Comparison of ENCODE assay signal across 8 cellular contexts in the genomic region with DNA sequence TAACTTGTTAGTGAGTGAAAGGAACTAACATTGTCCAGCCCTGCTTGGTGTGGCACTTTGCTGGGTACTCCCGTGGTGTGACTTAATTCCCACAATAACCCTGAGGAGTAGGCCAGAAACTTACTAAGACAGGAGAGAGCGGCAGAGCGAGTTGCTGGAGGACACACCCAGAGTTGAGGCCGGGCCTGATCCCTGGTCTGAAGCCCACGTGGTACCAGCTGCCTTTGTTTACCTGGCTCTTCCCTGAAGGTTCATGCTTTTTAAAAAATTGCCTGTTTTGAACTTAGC. TPM values are rescaled to one million over a fixed set of nuclear protein-coding genes. Genes with fewer than 3 reads are reported as not detected.
DNase-seq lines count a peak whose midpoint lies in the region; ATAC-seq and TF ChIP-seq lines count a peak whose summit lies in the region.

No MANE protein-coding gene starts in this region.

- H3K4me1 ChIP-seq in BE2C: peaks cover 6% of the 10 kb centered on the region

- no peak for TF ChIP-seq CTCF in BE2C (IDR thresholded peaks at IDR 0.05; ENCODE audit: low read depth, low read length)
- TF ChIP-seq CTCF in nephron progenitor cell (IDR thresholded peaks at IDR 0.05): no peak

- peaks cover 35% of the 10 kb centered on the region for H3K36me3 ChIP-seq in BE2C

- H3K4me1 Mint-ChIP-seq in T-cell: peaks cover 4 to 16% (median 6%) of the 10 kb centered on the region in 3 donors
- peaks cover 61% of the 10 kb centered on the region for H3K4me1 Mint-ChIP-seq in nephron progenitor cell

- ATAC-seq in T-cell (replicated peaks in 1 of 4): peak in 1 of 4 experiments; percentile 11
- ATAC-seq in GM21786 (IDR thresholded peaks at IDR 0.05; ENCODE audit: unreplicated experiment): no peak

- no peaks in the 10 kb centered on the region for H3K27me3 ChIP-seq in BE2C

- H3K9me3 ChIP-seq in BE2C: no peaks in the 10 kb centered on the region

- POLR2A ChIA-PET in T-cell (lab: Charles Lee): no interaction called here

- peak overlapping the region in 1 of 2 donors; percentile 49 for H3K27ac Mint-ChIP-seq in T-cell
- H3K27ac Mint-ChIP-seq in nephron progenitor cell: peak overlapping the region; percentile 72

- CTCF ChIA-PET in T-cell (lab: Charles Lee): interaction anchor here in 1 of 2 donors (1.3 kb wide), 1 partner anchor 23 kb away, joined by 3 read pairs; no protein-coding TSS in a partner anchor

- H3K4me3 Mint-ChIP-seq in T-cell: peak overlapping the region; percentile 74 to 82 (median 79)
- H3K4me3 Mint-ChIP-seq in nephron progenitor cell: peak overlapping the region; percentile 90

- no peaks in the 10 kb centered on the region for H3K9me3 Mint-ChIP-seq in T-cell
- no peaks in the 10 kb centered on the region for H3K9me3 Mint-ChIP-seq in nephron progenitor cell

- H3K27me3 Mint-ChIP-seq in T-cell (peaks cover 4 to 9% of the 10 kb centered on the region in 2 donors), nephron progenitor cell (ENCODE audit: low read depth, poor library complexity) (peaks cover 2% of the 10 kb centered on the region)

- H3K4me3 ChIP-seq in BE2C (ENCODE audit: low read depth, low read length): peak overlapping the region; percentile 73

- H3K36me3 Mint-ChIP-seq in T-cell (no peaks in the 10 kb centered on the region), nephron progenitor cell (ENCODE audit: low read depth) (peaks cover 12% of the 10 kb centered on the region)

- DNase-seq in BE2C: peak; percentile 32
- DNase-seq in HCEC 1CT: peak; percentile 49
- DNase-seq in T-cell: no peak
- peak; percentile 50 for DNase-seq in fibroblast of gingiva (ENCODE audit: low read depth)
- DNase-seq in nephron progenitor cell: no peak
- DNase-seq in stimulated activated naive CD4-positive, alpha-beta T cell (lab: John Stamatoyannopoulos, UW): no peak
- no peak for DNase-seq in GM19240 (ENCODE audit: insufficient read length, low spot score)

RNA-seq across cellular contexts. Expression of a gene that starts 0.6 kb away (rescaled TPM):
- 113 TPM for polyA plus RNA-seq in BE2C (2012; ENCODE audit: insufficient read depth, insufficient read length, low read depth)
- 10 to 100 TPM in 1 of 5 donors, 1 to 10 TPM in 4; 2.4 to 10.7 (median 7.1) TPM for total RNA-seq in T-cell

RNA-seq across cellular contexts. Expression of a gene that starts 0.9 kb away (rescaled TPM):
- 11.4 TPM for polyA plus RNA-seq in BE2C (2012; ENCODE audit: insufficient read depth, insufficient read length, low read depth)
- total RNA-seq in T-cell: 1 to 10 TPM in 3 of 5 donors, under 1 TPM in 2; 0.61 to 2.2 (median 1.0) TPM

RNA-seq across cellular contexts. Expression of a gene that starts 31.4 kb away (rescaled TPM):
- 105 TPM for polyA plus RNA-seq in BE2C (2012; ENCODE audit: insufficient read depth, insufficient read length, low read depth)
- 10 to 100 TPM; 24.0 to 36.2 (median 35.1) TPM for total RNA-seq in T-cell

Comparison
In these comparisons a context has a peak if more than half of its experiments do, and no peak if none do; other contexts are left out.
1. DNase-seq: peak in BE2C (single experiment), HCEC 1CT (single experiment) and fibroblast of gingiva (single experiment); none in T-cell (0 of 34), nephron progenitor cell (single experiment), stimulated activated naive CD4-positive, alpha-beta T cell (0 of 6) and GM19240 (single experiment).